9 cellular contexts compared by ENCODE assay signal in the genomic region with DNA sequence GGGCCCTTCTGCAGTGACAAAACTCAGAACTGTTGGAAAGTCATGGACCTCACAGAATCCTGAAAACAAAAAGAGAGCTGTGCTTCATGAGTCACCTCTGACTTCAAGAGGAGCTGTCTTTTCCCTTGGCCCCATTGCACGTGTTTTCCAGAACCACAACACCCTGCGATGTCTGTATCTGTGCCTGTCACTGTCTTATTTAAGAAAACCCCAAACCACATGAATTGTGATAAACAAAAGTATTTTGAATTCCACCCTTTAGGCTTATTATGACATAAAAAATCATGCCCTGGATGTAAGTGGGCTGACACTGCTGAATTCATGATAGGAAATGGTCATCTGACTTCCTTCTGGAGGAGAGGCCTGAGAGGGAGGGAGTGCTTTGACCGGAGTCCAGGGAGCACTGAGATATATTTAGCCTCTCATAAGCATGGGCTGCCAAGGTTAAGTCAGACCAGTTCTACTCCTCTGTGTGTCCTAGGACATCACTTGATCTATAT.
DNase-seq lines count a peak whose midpoint lies in the region; ATAC-seq and TF ChIP-seq lines count a peak whose summit lies in the region.
"Had no signal": no experiment of that assay in that cellular context is flagged by ENCODE, and none has a peak within 500 bp of the region (broad histone marks: within the 10 kb centered on the region; RNA-seq: fewer than 3 reads in every experiment).

No MANE protein-coding gene starts in this region.

- peaks cover 2% of the 10 kb centered on the region for H3K36me3 Mint-ChIP-seq in activated naive CD8-positive, alpha-beta T cell

- peak overlapping the region; percentile 64 for H3K4me3 Mint-ChIP-seq in activated naive CD8-positive, alpha-beta T cell

- H3K9ac ChIP-seq in stomach smooth muscle (ENCODE audit: low read length in 2 of 2) = no peak overlapping the region

- TF ChIP-seq CTCF in lower lobe of right lung (IDR thresholded peaks at IDR 0.05) (no peak), GM13977 (IDR thresholded peaks at IDR 0.05; ENCODE audit: extremely low read depth, insufficient read depth, missing control alignments) (no peak)

- in situ Hi-C loops in GM13977 (cut with MboI; ENCODE audit: low pct_unique_long_range_greater_than_20kb, low sequenced_read_pairs, unreplicated experiment) = no loop called here

- H3K36me3 ChIP-seq in lower lobe of right lung (no peaks in the 10 kb centered on the region), stomach smooth muscle (ENCODE audit: control insufficient read depth in 2 of 2, insufficient read depth in 2 of 2, low read length in 2 of 2) (no peaks in the 10 kb centered on the region)

- H3K4me1 Mint-ChIP-seq in activated naive CD8-positive, alpha-beta T cell (ENCODE audit: low read depth) = peaks cover 53% of the 10 kb centered on the region

- H3K27ac Mint-ChIP-seq in activated naive CD8-positive, alpha-beta T cell = peak overlapping the region; percentile 97

- H3K9me3 Mint-ChIP-seq in activated naive CD8-positive, alpha-beta T cell (ENCODE audit: low read depth) = no peaks in the 10 kb centered on the region

- H3K27ac ChIP-seq in lower lobe of right lung = peak overlapping the region; percentile 25
- peak overlapping the region; percentile 6 for H3K27ac ChIP-seq in stomach smooth muscle (ENCODE audit: low read length)
- H3K27ac ChIP-seq: 22Rv1 had no signal

- no peaks in the 10 kb centered on the region for H3K27me3 Mint-ChIP-seq in activated naive CD8-positive, alpha-beta T cell

- H3K9me3 ChIP-seq in lower lobe of right lung (no peaks in the 10 kb centered on the region), stomach smooth muscle (ENCODE audit: control insufficient read depth in 2 of 2, low read length in 2 of 2) (no peaks in the 10 kb centered on the region)

- DNase-seq in NCI-H146 treated with DMSO at 0.1 percent for 48 hours (lab: John Stamatoyannopoulos, UW; ENCODE audit: unreplicated experiment) = peak; percentile 45
- no peak for DNase-seq in NCI-H146 (lab: John Stamatoyannopoulos, UW)
- peak; percentile 15 for DNase-seq in lower lobe of right lung
- DNase-seq in GM13977 (ENCODE audit: low spot score) = no peak

- intact Hi-C loops in lower lobe of right lung (cut with DNase I) = no loop called here

- ATAC-seq in lower lobe of right lung (peak; percentile 62 to 73), HG03196 (IDR thresholded peaks at IDR 0.05; ENCODE audit: unreplicated experiment) (no peak), GM18511 (IDR thresholded peaks at IDR 0.05; ENCODE audit: unreplicated experiment) (no peak)

- H3K4me3 ChIP-seq in lower lobe of right lung = no peak overlapping the region
- no peak overlapping the region for H3K4me3 ChIP-seq in stomach smooth muscle (ENCODE audit: low read length in 2 of 2)

- H3K4me1 ChIP-seq in lower lobe of right lung (peaks cover 19% of the 10 kb centered on the region), stomach smooth muscle (ENCODE audit: control insufficient read depth, insufficient read depth, low read length) (peaks cover 9% of the 10 kb centered on the region)

- H3K27me3 ChIP-seq in lower lobe of right lung (ENCODE audit: low read depth) (no peaks in the 10 kb centered on the region), stomach smooth muscle (ENCODE audit: control insufficient read depth in 1 of 2, insufficient read depth in 2 of 2, low read length in 2 of 2) (no peaks in the 10 kb centered on the region)

Comparison
In these comparisons a context has a peak if more than half of its experiments do, and no peak if none do; other contexts are left out.
1. DNase-seq: peak in NCI-H146 treated with DMSO at 0.1 percent for 48 hours (single experiment) and lower lobe of right lung (single experiment); none in NCI-H146 (single experiment) and GM13977 (single experiment).
2. ATAC-seq: peak in lower lobe of right lung (2 of 2); none in HG03196 (single experiment) and GM18511 (single experiment).